Comparison of ENCODE assay signal across 8 cellular contexts in genomic region chr4:2817701-2818350, GRCh38. TPM values are rescaled to one million over a fixed set of nuclear protein-coding genes. Genes with fewer than 3 reads are reported as not detected.
DNase-seq lines count a peak whose midpoint lies in the region; ATAC-seq, FAIRE-seq and TF ChIP-seq lines count a peak whose summit lies in the region.

No MANE protein-coding gene starts in this region.

- WGBS in K562 (ENCODE audit: insufficient coverage, low coverage, missing lambda C conversion rate), result 86% methylated on average over 12 of the region's 65 CpGs
- 5 to 32% (median 10%) methylated on average over 6 to 58 of the region's 65 CpGs; no CpG with 5 or more reads in 1 of the 5 donors for WGBS in stomach, 5 donors

- no peaks in the 10 kb centered on the region for H3K79me2 ChIP-seq in K562 (ENCODE audit: control insufficient read depth, insufficient read depth, low read length)

- CTCF ChIA-PET in K562 (lab: Yijun Ruan, JAX; ENCODE audit: low intra/inter-chr PET ratio), result no interaction called here

- peak overlapping the region; percentile 77 for H3K9ac ChIP-seq in ES-I3 (ENCODE audit: low read depth, low read length)
- no peak overlapping the region for H3K9ac ChIP-seq in K562 (ENCODE audit: insufficient read depth in 1 of 2, low read depth in 2 of 2, low read length in 2 of 2)

- H3K27me3 ChIP-seq in K562 (ENCODE audit: control insufficient read depth in 2 of 2, insufficient read depth in 2 of 2, low read length in 2 of 2) (no peaks in the 10 kb centered on the region), stomach (no peaks in the 10 kb centered on the region)

- in situ Hi-C loops in K562 (cut with MboI), result no loop called here

- H2AFZ ChIP-seq in K562 (ENCODE audit: low read depth, low read length), result no peak overlapping the region

- TF ChIP-seq CTCF in LNCaP clone FGC (IDR thresholded peaks at IDR 0.05; ENCODE audit: control insufficient read depth, extremely low read depth, insufficient read depth) (no peak), K562 (IDR thresholded peaks at IDR 0.05 in 2 of 3, conservative IDR thresholded peaks at IDR 0.05 in 1 of 3; ENCODE audit: insufficient read depth in 2 of 3, low read depth in 1 of 3, low read length in 3 of 3) (no peak), stomach (IDR thresholded peaks at IDR 0.05) (no peak)

- no peak overlapping the region for H3K4me2 ChIP-seq in K562 (ENCODE audit: insufficient read depth, low read length)

- ATAC-seq in K562 (no peak), HG03039 (IDR thresholded peaks at IDR 0.05; ENCODE audit: unreplicated experiment) (no peak)

- no peak for DNase-seq in LNCaP clone FGC (ENCODE audit: low read depth)
- DNase-seq in K562 (ENCODE audit: extremely low read depth in 1 of 4, low spot score in 3 of 4), result no peak
- peak; percentile 67 for DNase-seq in islet precursor cell
- DNase-seq in stomach, result no peak
- no peak for DNase-seq in effector CD8-positive, alpha-beta T cell (lab: John Stamatoyannopoulos, UW)
- no peak for DNase-seq in stimulated activated CD4-positive, alpha-beta T cell treated with anti-CD3 and anti-CD28 coated beads, Interleukin-4, amount 100 ng/mL, for 24 hours

- no TSS peak for BruUV-seq in K562 (replicated peaks; lab: Mats Ljungman, UMichigan)

- no peak for FAIRE-seq in K562 (lab: Jason Lieb, UNC)

- H3K36me3 ChIP-seq in ES-I3 (ENCODE audit: insufficient read depth, low read length) (0 out of 2 replicates have a peak, but pooled peaks cover 6% of the 10 kb centered on the region), K562 (ENCODE audit: control insufficient read depth, insufficient read depth, low read length) (no peaks in the 10 kb centered on the region), stomach (peaks cover 14 to 45% (median 35%) of the 10 kb centered on the region in 4 donors)

- peaks cover 5% of the 10 kb centered on the region; the same call in 1 of the 2 replicates for H4K20me1 ChIP-seq in K562 (replicated peaks; ENCODE audit: control insufficient read depth, insufficient read depth, low read length)

- peaks cover 3% of the 10 kb centered on the region for H3K9me1 ChIP-seq in K562 (ENCODE audit: control insufficient read depth, insufficient read depth, low read length)

- intact Hi-C loops in K562 (cut with micrococcal nuclease) (no loop called here), stomach (cut with DNase I; ENCODE audit: low total_unique reads) (no loop called here)

- no peaks in the 10 kb centered on the region for H3K9me3 ChIP-seq in ES-I3 (ENCODE audit: control insufficient read depth, insufficient read depth, low read length)
- no peaks in the 10 kb centered on the region for H3K9me3 ChIP-seq in K562 (replicated peaks; ENCODE audit: control insufficient read depth, insufficient read depth, low read depth, low read length)
- no peaks in the 10 kb centered on the region for H3K9me3 ChIP-seq in stomach

- TF ChIP-seq EP300 in K562 (IDR thresholded peaks at IDR 0.05; ENCODE audit: low read length) (no peak), stomach (IDR thresholded peaks at IDR 0.05) (no peak)

- POLR2A ChIA-PET in K562 (lab: Yijun Ruan, JAX), result interaction anchor here (0.6 kb wide), 1 partner anchor 13 kb away, joined by 3 read pairs; no protein-coding TSS in a partner anchor

- H3K4me1 ChIP-seq in ES-I3 (ENCODE audit: insufficient read depth, low read length), result peaks cover 2% of the 10 kb centered on the region; the same call in 1 of the 2 replicates
- H3K4me1 ChIP-seq in K562 (replicated peaks in 1 of 2; ENCODE audit: control insufficient read depth in 2 of 2, insufficient read depth in 2 of 2, low read length in 2 of 2), result peaks cover 0 to 14% of the 10 kb centered on the region in 2 experiments; a peak in 1 of 5 replicates
- peaks cover 21 to 70% (median 57%) of the 10 kb centered on the region in 4 donors for H3K4me1 ChIP-seq in stomach

- H3K27ac ChIP-seq in K562 (ENCODE audit: extremely low read depth, low read depth, low read length) (no peak overlapping the region), stomach (peak overlapping the region; percentile 35 to 79 (median 49))

- TF ChIP-seq POLR2A in K562 (conservative IDR thresholded peaks at IDR 0.05) (no peak), stomach (IDR thresholded peaks at IDR 0.05) (no peak)

- H3K4me3 ChIP-seq in LNCaP clone FGC (ENCODE audit: low read depth, low read length) (peak overlapping the region; percentile 63), K562 (no peak overlapping the region), stomach (peak overlapping the region; percentile 49 to 69 (median 62))

- TF ChIP-seq RAD21 in K562 (CRISPR knock-in tag; conservative IDR thresholded peaks at IDR 0.05 in 1 of 2, IDR thresholded peaks at IDR 0.05 in 1 of 2), result no peak

TF ChIP-seq in K562, 482 proteins besides CTCF, POLR2A, EP300 and RAD21 (continues in another document):
- TF ChIP-seq SIRT6 (IDR thresholded peaks at IDR 0.05; ENCODE audit: low read depth, low read length) (no peak), CGGBP1 (CRISPR knock-in tag; IDR thresholded peaks at IDR 0.05) (no peak), NFIC (IDR thresholded peaks at IDR 0.05) (no peak), POLR2G (IDR thresholded peaks at IDR 0.05; ENCODE audit: low read depth, low read length) (peak; percentile 17; the same call in 1 of the 2 replicates), SP2 (IDR thresholded peaks at IDR 0.05; ENCODE audit: extremely low read depth, low read depth, low read length, poor library complexity, severe bottlenecking) (no peak), FOXM1 (IDR thresholded peaks at IDR 0.05; ENCODE audit: low read depth) (no peak), FOXM1 (CRISPR knock-in tag; IDR thresholded peaks at IDR 0.05; ENCODE audit: low read depth) (no peak), HMG20A (CRISPR knock-in tag; conservative IDR thresholded peaks at IDR 0.05) (no peak), CBFA2T2 (conservative IDR thresholded peaks at IDR 0.05) (no peak)
- TF ChIP-seq, protein P1, sequence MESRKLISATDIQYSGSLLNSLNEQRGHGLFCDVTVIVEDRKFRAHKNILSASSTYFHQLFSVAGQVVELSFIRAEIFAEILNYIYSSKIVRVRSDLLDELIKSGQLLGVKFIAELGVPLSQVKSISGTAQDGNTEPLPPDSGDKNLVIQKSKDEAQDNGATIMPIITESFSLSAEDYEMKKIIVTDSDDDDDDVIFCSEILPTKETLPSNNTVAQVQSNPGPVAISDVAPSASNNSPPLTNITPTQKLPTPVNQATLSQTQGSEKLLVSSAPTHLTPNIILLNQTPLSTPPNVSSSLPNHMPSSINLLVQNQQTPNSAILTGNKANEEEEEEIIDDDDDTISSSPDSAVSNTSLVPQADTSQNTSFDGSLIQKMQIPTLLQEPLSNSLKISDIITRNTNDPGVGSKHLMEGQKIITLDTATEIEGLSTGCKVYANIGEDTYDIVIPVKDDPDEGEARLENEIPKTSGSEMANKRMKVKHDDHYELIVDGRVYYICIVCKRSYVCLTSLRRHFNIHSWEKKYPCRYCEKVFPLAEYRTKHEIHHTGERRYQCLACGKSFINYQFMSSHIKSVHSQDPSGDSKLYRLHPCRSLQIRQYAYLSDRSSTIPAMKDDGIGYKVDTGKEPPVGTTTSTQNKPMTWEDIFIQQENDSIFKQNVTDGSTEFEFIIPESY (CRISPR knock-in tag; IDR thresholded peaks at IDR 0.05), result 0 out of 2 replicates have a peak, but pooled peaks have one; percentile 23

RNA-seq across cellular contexts. Expression of gene SH3BP2, which starts 24.9 kb away (rescaled TPM):
- 49.1 and 137 TPM in 2 replicates for total RNA-seq in K562 (2011; cell fraction: chromatin; rRNA removed; ENCODE audit: low replicate concordance)
- total RNA-seq in K562 (2011; cell fraction: nucleolus; rRNA removed), result 57.9 and 62.0 TPM in 2 replicates
- 59.4 and 93.7 TPM in 2 replicates for total RNA-seq in K562 (2011; cell fraction: nucleoplasm; rRNA removed)
- total RNA-seq in K562 (2014; rRNA removed) (9.7 and 15.9 TPM in 2 replicates), K562 (2014; rRNA removed; fragmentation: Illumina TruSeq; extraction: Trizol) (3.7 and 3.9 TPM in 2 replicates), K562 (2015; rRNA removed; fragmentation: Illumina TruSeq; extraction: Trizol) (3.5 and 5.6 TPM in 2 replicates), K562 (2021) (10.8 and 16.0 TPM in 2 replicates), stomach (100 to 1,000 TPM in 2 of 5 donors, 10 to 100 TPM in 3; 31.8 to 151 (median 89.9) TPM)
- polyA plus RNA-seq in K562 (2011; rRNA removed) (9.6 and 13.9 TPM in 2 replicates), K562 (2014; fragmentation: Illumina TruSeq; extraction: Trizol) (5.1 and 10.9 TPM in 2 replicates), K562 (2014; fragmentation: Nextera tagmentation; extraction: Ambion mirVana) (under 1 TPM; 0.34 to 0.72 TPM), K562 (2014; rRNA removed) (14.2 and 17.6 TPM in 2 replicates), stomach (10 to 100 TPM in 2 of 3 donors, 1 to 10 TPM in 1; 9.0 to 26.7 (median 11.1) TPM)
- polyA plus RNA-seq in K562 (2011; cell fraction: cytosol; rRNA removed), result 10.6 and 10.7 TPM in 2 replicates
- 88.6 and 117 TPM in 2 replicates for polyA plus RNA-seq in K562 (2011; cell fraction: nucleus; rRNA removed)
- polyA plus RNA-seq in K562 (2012), result 4.4 and 18.7 TPM in 2 replicates
- 18.0 and 41.6 TPM in 2 replicates for polyA minus RNA-seq in K562 (2011; rRNA and poly(A)+ RNA removed)
- polyA minus RNA-seq in K562 (2011; cell fraction: cytosol; rRNA and poly(A)+ RNA removed), result 5.7 and 10.8 TPM in 2 replicates
- polyA minus RNA-seq in K562 (2011; cell fraction: nucleus; rRNA and poly(A)+ RNA removed), result 26.8 and 33.3 TPM in 2 replicates

RNA-seq across cellular contexts. Expression of gene ADD1, which starts 25.8 kb away (rescaled TPM):
- total RNA-seq in K562 (2011; cell fraction: chromatin; rRNA removed; ENCODE audit: low replicate concordance), result 289 and 338 TPM in 2 replicates
- total RNA-seq in K562 (2011; cell fraction: nucleolus; rRNA removed), result 122 and 133 TPM in 2 replicates
- total RNA-seq in K562 (2011; cell fraction: nucleoplasm; rRNA removed), result 186 and 236 TPM in 2 replicates
- total RNA-seq in K562 (2014; rRNA removed) (104 and 140 TPM in 2 replicates), K562 (2014; rRNA removed; fragmentation: Illumina TruSeq; extraction: Trizol) (67.1 and 80.8 TPM in 2 replicates), K562 (2015; rRNA removed; fragmentation: Illumina TruSeq; extraction: Trizol) (74.0 and 76.9 TPM in 2 replicates), K562 (2021) (145 and 153 TPM in 2 replicates), stomach (1,000 to 10,000 TPM in 1 of 5 donors, 100 to 1,000 TPM in 4; 162 to 1,174 (median 290) TPM)
- polyA plus RNA-seq in K562 (2011; rRNA removed) (72.4 and 77.0 TPM in 2 replicates), K562 (2014; fragmentation: Illumina TruSeq; extraction: Trizol) (99.7 and 110 TPM in 2 replicates), K562 (2014; fragmentation: Nextera tagmentation; extraction: Ambion mirVana) (10 to 100 TPM; 17.5 to 20.7 TPM), K562 (2014; rRNA removed) (87.7 and 121 TPM in 2 replicates), stomach (100 to 1,000 TPM; 103 to 197 (median 127) TPM)
- polyA plus RNA-seq in K562 (2011; cell fraction: cytosol; rRNA removed), result 85.9 and 111 TPM in 2 replicates
- polyA plus RNA-seq in K562 (2011; cell fraction: nucleus; rRNA removed), result 164 and 189 TPM in 2 replicates
- polyA plus RNA-seq in K562 (2012), result 141 and 159 TPM in 2 replicates
- polyA minus RNA-seq in K562 (2011; rRNA and poly(A)+ RNA removed), result 65.9 and 67.4 TPM in 2 replicates
- polyA minus RNA-seq in K562 (2011; cell fraction: cytosol; rRNA and poly(A)+ RNA removed), result 46.7 and 62.1 TPM in 2 replicates
- polyA minus RNA-seq in K562 (2011; cell fraction: nucleus; rRNA and poly(A)+ RNA removed), result 57.5 and 58.6 TPM in 2 replicates
